ENCODE assay signal across 20 cellular contexts in the genomic region with DNA sequence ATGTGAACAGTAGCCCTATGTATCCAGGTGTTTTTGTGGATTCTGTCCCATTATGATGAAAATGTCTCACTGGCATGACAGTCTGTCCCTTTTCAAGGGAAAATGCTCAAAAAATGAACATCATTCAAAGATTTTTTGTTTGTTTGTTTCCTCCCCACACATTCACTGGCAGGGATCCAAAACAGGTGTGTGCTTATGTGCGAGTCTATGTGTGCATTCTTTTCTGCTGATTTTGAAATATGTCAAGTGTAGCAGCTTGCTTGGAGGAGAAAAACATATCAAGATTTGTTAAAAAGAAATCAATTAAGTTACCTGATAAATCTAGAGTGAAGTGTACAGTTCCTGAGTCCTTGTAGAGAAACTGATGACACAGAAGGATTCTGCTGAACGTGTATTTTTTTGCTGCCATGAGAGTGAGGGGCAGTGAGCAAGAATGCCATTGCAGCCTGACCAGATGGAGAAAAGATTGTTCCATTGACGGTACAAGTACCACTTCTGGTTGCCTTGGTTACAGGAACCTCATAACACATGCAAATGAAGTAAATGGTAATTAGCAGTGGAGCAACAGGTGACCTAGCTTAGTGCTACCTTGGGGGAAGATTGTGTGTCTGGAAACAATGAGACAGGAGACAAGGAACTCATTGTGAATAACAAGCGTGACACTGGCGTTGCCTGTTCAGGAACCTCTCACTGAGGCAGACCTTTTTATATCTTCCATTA.
"Had no signal": no experiment of that assay in that cellular context is flagged by ENCODE, and none has a peak within 500 bp of the region (broad histone marks: within the 10 kb centered on the region; RNA-seq: fewer than 3 reads in every experiment).

No MANE protein-coding gene starts in this region.

- H3K4me1 Mint-ChIP-seq: activated CD4-positive, alpha-beta T cell treated with anti-CD3 and anti-CD28 coated beads, Interleukin-2, amount 10 ng/mL, durations not matched to agents 7 days and 5 days; activated naive CD8-positive, alpha-beta T cell treated with anti-CD3 and anti-CD28 coated beads, Interleukin-2, amount 10 ng/mL, durations not matched to agents 7 days and 5 days; natural killer cell; stimulated activated effector memory CD8-positive, alpha-beta T cell treated with anti-CD3 and anti-CD28 coated beads, Interleukin-12 subunit alpha, Interleukin-12 subunit beta, amount 100 ng/mL, for 72 hours had no signal

- H3K36me3 ChIP-seq: brain microvascular endothelial cell, gastrocnemius medialis, heart left ventricle, left ventricle myocardium inferior, neutrophil, thyroid gland, vagina had no signal

- ATAC-seq: gastrocnemius medialis; heart left ventricle; natural killer cell; stimulated activated effector memory CD8-positive, alpha-beta T cell treated with anti-CD3 and anti-CD28 coated beads, Interleukin-12 subunit alpha, Interleukin-12 subunit beta, amount 100 ng/mL, for 72 hours had no signal

- H3K79me2 ChIP-seq: parathyroid adenoma had no signal

- DNase-seq: activated CD4-positive, alpha-beta T cell treated with anti-CD3 and anti-CD28 coated beads, Interleukin-2, amount 10 ng/mL, durations not matched to agents 7 days and 5 days; activated naive CD4-positive, alpha-beta T cell; activated naive CD8-positive, alpha-beta T cell treated with anti-CD3 and anti-CD28 coated beads, Interleukin-2, amount 10 ng/mL, durations not matched to agents 7 days and 5 days; brain microvascular endothelial cell; cerebellar nuclear complex; effector memory CD4-positive, alpha-beta T cell; gastrocnemius medialis; heart left ventricle; left ventricle myocardium inferior; mesenchymal stem cell; natural killer cell; stimulated activated CD4-positive, alpha-beta T cell treated with anti-CD3 and anti-CD28 coated beads, Interleukin-12 subunit alpha, Interleukin-12 subunit beta, amount 100 ng/mL, for 4 hours; stimulated activated CD4-positive, alpha-beta T cell treated with anti-CD3 and anti-CD28 coated beads, Interleukin-2, amount 100 ng/mL, for 24 hours had no signal

- H3K9me3 ChIP-seq: gastrocnemius medialis, neutrophil, thyroid gland, vagina had no signal

- H3K4me3 Mint-ChIP-seq: activated CD4-positive, alpha-beta T cell treated with anti-CD3 and anti-CD28 coated beads, Interleukin-2, amount 10 ng/mL, durations not matched to agents 7 days and 5 days; activated naive CD8-positive, alpha-beta T cell treated with anti-CD3 and anti-CD28 coated beads, Interleukin-2, amount 10 ng/mL, durations not matched to agents 7 days and 5 days; natural killer cell; stimulated activated effector memory CD8-positive, alpha-beta T cell treated with anti-CD3 and anti-CD28 coated beads, Interleukin-12 subunit alpha, Interleukin-12 subunit beta, amount 100 ng/mL, for 72 hours; T-helper 2 cell treated with Interferon-gamma antibody and Interleukin-4, amounts not matched to agents 5 μg/mL and 100 μg/mL, for 36 hours had no signal

- H3K4me3 ChIP-seq: gastrocnemius medialis, heart left ventricle, left ventricle myocardium inferior, thyroid gland, vagina had no signal

- H3K36me3 Mint-ChIP-seq: activated naive CD8-positive, alpha-beta T cell treated with anti-CD3 and anti-CD28 coated beads, Interleukin-2, amount 10 ng/mL, durations not matched to agents 7 days and 5 days; natural killer cell; stimulated activated effector memory CD8-positive, alpha-beta T cell treated with anti-CD3 and anti-CD28 coated beads, Interleukin-12 subunit alpha, Interleukin-12 subunit beta, amount 100 ng/mL, for 72 hours had no signal

- H3K27ac Mint-ChIP-seq: activated CD4-positive, alpha-beta T cell treated with anti-CD3 and anti-CD28 coated beads, Interleukin-2, amount 10 ng/mL, durations not matched to agents 7 days and 5 days; activated naive CD8-positive, alpha-beta T cell treated with anti-CD3 and anti-CD28 coated beads, Interleukin-2, amount 10 ng/mL, durations not matched to agents 7 days and 5 days; natural killer cell; stimulated activated effector memory CD8-positive, alpha-beta T cell treated with anti-CD3 and anti-CD28 coated beads, Interleukin-12 subunit alpha, Interleukin-12 subunit beta, amount 100 ng/mL, for 72 hours; T-helper 2 cell treated with Interferon-gamma antibody and Interleukin-4, amounts not matched to agents 5 μg/mL and 100 μg/mL, for 36 hours had no signal

- H3K9ac ChIP-seq: parathyroid adenoma had no signal

- H3K27me3 Mint-ChIP-seq: activated CD4-positive, alpha-beta T cell treated with anti-CD3 and anti-CD28 coated beads, Interleukin-2, amount 10 ng/mL, durations not matched to agents 7 days and 5 days had no signal

- H3K27ac ChIP-seq: brain microvascular endothelial cell, epithelial cell of prostate, heart left ventricle, left ventricle myocardium inferior, neutrophil, parathyroid adenoma, thyroid gland had no signal

- H3K4me1 ChIP-seq: gastrocnemius medialis, parathyroid adenoma, thyroid gland, vagina had no signal

- H3K27me3 ChIP-seq: brain microvascular endothelial cell, gastrocnemius medialis, heart left ventricle, neutrophil, thyroid gland, vagina had no signal

- H2AFZ ChIP-seq: parathyroid adenoma had no signal
